ENCODE assay signal across 16 cellular contexts in genomic region chr6:79030023-79030422, GRCh38.
"Had no signal": no experiment of that assay in that cellular context is flagged by ENCODE, and none has a peak within 500 bp of the region (broad histone marks: within the 10 kb centered on the region; RNA-seq: fewer than 3 reads in every experiment).

No MANE protein-coding gene starts in this region.

- DNase-seq: colonic mucosa; dermis blood vessel endothelial cell; erythroblast; foreskin keratinocyte; left colon; left ventricle myocardium superior; naive thymus-derived CD4-positive, alpha-beta T cell; posterior cingulate gyrus; sigmoid colon; stimulated activated CD4-positive, alpha-beta T cell treated with anti-CD3 and anti-CD28 coated beads, Interleukin-2, amount 100 ng/mL, for 24 hours; stimulated activated CD4-positive, alpha-beta T cell treated with anti-CD3 and anti-CD28 coated beads, Interleukin-4, amount 100 ng/mL, for 4 hours; stimulated activated naive B cell treated with anti-CD40 and anti-IgM and Interleukin-4, amounts not matched to agents 10 μg/mL and 1 μg/mL and 100 μg/mL, for 72 hours had no signal

- H3K27me3 ChIP-seq: colonic mucosa, foreskin keratinocyte, hepatocyte, right atrium auricular region, sigmoid colon had no signal

- H3K9me3 ChIP-seq: colonic mucosa, right atrium auricular region, sigmoid colon had no signal

- H3K27ac ChIP-seq: colonic mucosa, foreskin keratinocyte, hepatocyte, right atrium auricular region, sigmoid colon, skin epidermis had no signal

- H3K27ac Mint-ChIP-seq: stimulated activated naive B cell treated with anti-CD40 and anti-IgM and Interleukin-4, amounts not matched to agents 10 μg/mL and 1 μg/mL and 100 μg/mL, for 72 hours had no signal

- ATAC-seq: foreskin keratinocyte; left colon; left ventricle myocardium superior; stimulated activated naive B cell treated with anti-CD40 and anti-IgM and Interleukin-4, amounts not matched to agents 10 μg/mL and 1 μg/mL and 100 μg/mL, for 72 hours had no signal

- H3K27me3 Mint-ChIP-seq: naive thymus-derived CD4-positive, alpha-beta T cell; stimulated activated naive B cell treated with anti-CD40 and anti-IgM and Interleukin-4, amounts not matched to agents 10 μg/mL and 1 μg/mL and 100 μg/mL, for 72 hours had no signal

- H3K9me3 Mint-ChIP-seq: neural crest cell had no signal

- H3K4me3 Mint-ChIP-seq: naive thymus-derived CD4-positive, alpha-beta T cell; neural crest cell; stimulated activated naive B cell treated with anti-CD40 and anti-IgM and Interleukin-4, amounts not matched to agents 10 μg/mL and 1 μg/mL and 100 μg/mL, for 72 hours had no signal
